ENCODE assay signal across 31 cellular contexts in the genomic region with DNA sequence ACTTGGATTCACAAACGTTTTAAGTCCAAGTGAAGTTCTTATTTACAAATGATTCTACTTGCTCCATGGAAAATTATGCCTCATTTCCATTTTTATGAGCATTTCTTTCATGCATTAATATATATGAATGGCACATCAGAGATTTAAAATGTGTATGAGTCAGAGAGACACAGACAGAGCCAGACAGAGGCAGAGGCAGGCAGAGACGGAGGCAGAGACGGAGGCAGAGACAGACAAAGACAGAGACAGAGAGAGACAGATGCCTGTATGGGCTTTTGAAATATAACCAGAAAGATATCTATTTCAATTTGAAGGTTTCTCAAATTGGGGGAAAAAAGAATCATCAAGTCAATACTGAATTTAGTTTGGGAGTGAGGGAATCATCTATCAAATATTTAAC.
"Had no signal": no experiment of that assay in that cellular context is flagged by ENCODE, and none has a peak within 500 bp of the region (broad histone marks: within the 10 kb centered on the region; RNA-seq: fewer than 3 reads in every experiment).

No MANE protein-coding gene starts in this region.

- H3K27me3 ChIP-seq: adrenal gland, brain microvascular endothelial cell, breast epithelium had no signal

- ATAC-seq: activated CD8-positive, alpha-beta T cell treated with anti-CD3 and anti-CD28 coated beads for 36 hours; activated naive CD4-positive, alpha-beta T cell treated with anti-CD3 and anti-CD28 coated beads, Interleukin-2, amount 50 U/mL, for 72 hours; activated T-cell treated with anti-CD3 and anti-CD28 coated beads, Interleukin-2, amount 50 U/mL, for 4 hours; activated T-cell treated with anti-CD3 and anti-CD28 coated beads, Interleukin-2, amount 50 U/mL, for 72 hours; activated T-helper 17 cell treated with anti-CD3 and anti-CD28 coated beads, Interleukin-2, amount 50 U/mL, for 72 hours; body of pancreas had no signal

- H3K9me3 ChIP-seq: adrenal gland, body of pancreas, breast epithelium had no signal

- H3K4me3 ChIP-seq: adrenal gland, body of pancreas, breast epithelium had no signal

- H3K36me3 ChIP-seq: adrenal gland, brain microvascular endothelial cell, breast epithelium had no signal

- H3K4me1 ChIP-seq: adrenal gland, body of pancreas, breast epithelium had no signal

- H3K27ac ChIP-seq: adrenal gland, body of pancreas, brain microvascular endothelial cell, breast epithelium, VCaP had no signal

- DNase-seq: activated B cell treated with CpG ODN at 0.5 μM for 24 hours; activated CD4-positive, alpha-beta memory T cell treated with anti-CD3 and anti-CD28 coated beads for 36 hours; activated CD4-positive, alpha-beta T cell treated with anti-CD3 and anti-CD28 coated beads for 4 hours; activated CD4-positive, alpha-beta T cell treated with anti-CD3 and anti-CD28 coated beads, Interleukin-2, amount 10 ng/mL, durations not matched to agents 24 days and 14 days; activated CD4-positive, alpha-beta T cell treated with anti-CD3 and anti-CD28 coated beads, Interleukin-2, amount 50 U/mL, for 1 hour; activated CD4-positive, alpha-beta T cell treated with anti-CD3 and anti-CD28 coated beads, Interleukin-2, amount 50 U/mL, for 4 hours; activated CD4-positive, CD25-positive, alpha-beta regulatory T cell treated with anti-CD3 and anti-CD28 coated beads, Interleukin-2, amount 50 U/mL, for 72 hours; activated CD8-positive, alpha-beta memory T cell treated with anti-CD3 and anti-CD28 coated beads, Interleukin-2, amount 50 U/mL, for 4 hours; activated CD8-positive, alpha-beta T cell treated with anti-CD3 and anti-CD28 coated beads for 36 hours; activated effector memory CD4-positive, alpha-beta T cell treated with anti-CD3 and anti-CD28 coated beads, Interleukin-2, amount 50 U/mL, for 16 hours; activated gamma-delta T cell treated with Interleukin-2 at 50 U/mL for 16 hours; activated naive CD4-positive, alpha-beta T cell; activated naive CD4-positive, alpha-beta T cell treated with anti-CD3 and anti-CD28 coated beads for 36 hours; activated naive CD4-positive, alpha-beta T cell treated with anti-CD3 and anti-CD28 coated beads, Interleukin-2, amount 50 U/mL, for 16 hours; activated naive CD8-positive, alpha-beta T cell treated with anti-CD3 and anti-CD28 coated beads for 36 hours; activated T-cell treated with anti-CD3 and anti-CD28 coated beads for 4 hours; activated T-cell treated with anti-CD3 and anti-CD28 coated beads, Interleukin-2, amount 50 U/mL, for 1 hour; activated T-cell treated with anti-CD3 and anti-CD28 coated beads, Interleukin-2, amount 50 U/mL, for 4 hours; activated T-cell treated with anti-CD3 and anti-CD28 coated beads, Interleukin-2, amount 50 U/mL, for 72 hours; adrenal gland; amniotic stem cell; aorta; body of pancreas; brain microvascular endothelial cell; central memory CD4-positive, alpha-beta T cell; T-helper 2 cell; T-helper 9 cell had no signal
